Comparison of ENCODE assay signal across 16 cellular contexts in genomic region chr2:172178035-172178434, GRCh38.
DNase-seq lines count a peak whose midpoint lies in the region; ATAC-seq and TF ChIP-seq lines count a peak whose summit lies in the region.
"Had no signal": no experiment of that assay in that cellular context is flagged by ENCODE, and none has a peak within 500 bp of the region (broad histone marks: within the 10 kb centered on the region; RNA-seq: fewer than 3 reads in every experiment).

No MANE protein-coding gene starts in this region.

- peaks cover 8% of the 10 kb centered on the region for H3K27me3 Mint-ChIP-seq in neural progenitor cell (ENCODE audit: insufficient read depth, low read depth)

- H3K36me3 Mint-ChIP-seq in neural progenitor cell, result no peaks in the 10 kb centered on the region

- H3K4me3 ChIP-seq in SK-N-SH (ENCODE audit: low read depth in 2 of 2, low read length in 1 of 2), result no peak overlapping the region
- H3K4me3 ChIP-seq in PC-9, result no peak overlapping the region
- H3K4me3 ChIP-seq in neural progenitor cell, result no peak overlapping the region
- H3K4me3 ChIP-seq: gastroesophageal sphincter, K562 had no signal

- H3K79me2 ChIP-seq in SK-N-SH (ENCODE audit: insufficient read depth) (no peaks in the 10 kb centered on the region), PC-9 (ENCODE audit: low read depth) (no peaks in the 10 kb centered on the region), neural progenitor cell (ENCODE audit: low read depth) (no peaks in the 10 kb centered on the region)

- peaks cover 15% of the 10 kb centered on the region for H3K4me1 Mint-ChIP-seq in neural progenitor cell

- TF ChIP-seq EP300 in SK-N-SH (IDR thresholded peaks at IDR 0.05; ENCODE audit: borderline replicate concordance in 1 of 2, low read depth in 1 of 2, low read length in 1 of 2), result peak in 1 of 2 experiments; percentile 80; a peak in 2 of 4 replicates

- ATAC-seq in SK-N-SH treated with all-trans-retinoic acid at 6 μM for 48 hours, result no peak; the same call in 2 of the 3 replicates
- ATAC-seq in esophagus mucosa, result peak; percentile 8
- ATAC-seq in HG03108 (IDR thresholded peaks at IDR 0.05; ENCODE audit: unreplicated experiment), result no peak
- ATAC-seq: activated CD8-positive, alpha-beta T cell treated with anti-CD3 and anti-CD28 coated beads, Interleukin-2, amount 10 ng/mL, durations not matched to agents 7 days and 5 days; activated T-helper 17 cell treated with anti-CD3 and anti-CD28 coated beads, Interleukin-2, amount 50 U/mL, for 72 hours; gastroesophageal sphincter; K562 had no signal

- peaks cover 18% of the 10 kb centered on the region for H3F3A ChIP-seq in SK-N-SH (replicated peaks; ENCODE audit: insufficient read depth)
- H3F3A ChIP-seq in PC-9 (ENCODE audit: insufficient read depth, low read depth), result peaks cover 7% of the 10 kb centered on the region; the same call in 1 of the 2 replicates
- H3F3A ChIP-seq in neural progenitor cell (ENCODE audit: low read depth), result peaks cover 6% of the 10 kb centered on the region

- no TSS peak for BruUV-seq in PC-9 (replicated peaks; lab: Mats Ljungman, UMichigan)

- peaks cover 0 to 5% of the 10 kb centered on the region in 2 experiments; a peak in 1 of 4 replicates for H3K4me1 ChIP-seq in SK-N-SH (ENCODE audit: control insufficient read depth in 1 of 2, insufficient read depth in 2 of 2, low read depth in 1 of 2, low read length in 1 of 2)
- peaks cover 29% of the 10 kb centered on the region for H3K4me1 ChIP-seq in PC-9 (replicated peaks; ENCODE audit: insufficient read depth)
- peaks cover 10% of the 10 kb centered on the region for H3K4me1 ChIP-seq in neural progenitor cell

- DNase-seq in SK-N-SH (no peak), PC-9 (peak; percentile 36 to 75), occipital lobe (lab: John Stamatoyannopoulos, UW) (no peak), neural progenitor cell (ENCODE audit: low spot score) (no peak)
- no peak for DNase-seq in stimulated activated CD4-positive, alpha-beta T cell treated with anti-CD3 and anti-CD28 coated beads, Interleukin-2, amount 100 ng/mL, for 48 hours
- DNase-seq: activated CD8-positive, alpha-beta T cell treated with anti-CD3 and anti-CD28 coated beads, Interleukin-2, amount 10 ng/mL, durations not matched to agents 7 days and 5 days; midbrain; NCI-H1105; NCI-H345 had no signal

- H3K27ac ChIP-seq in SK-N-SH (ENCODE audit: low read depth in 2 of 2, low read length in 1 of 2) (peak overlapping the region in 1 of 2 experiments; percentile 72; a peak in 2 of 4 replicates), PC-9 (no peak overlapping the region), neural progenitor cell (no peak overlapping the region)
- H3K27ac ChIP-seq: gastroesophageal sphincter, VCaP had no signal

- H3K9ac ChIP-seq in SK-N-SH, result no peak overlapping the region; the same call in 1 of the 2 replicates
- no peak overlapping the region for H3K9ac ChIP-seq in neural progenitor cell

- no peak for TF ChIP-seq RAD21 in SK-N-SH (IDR thresholded peaks at IDR 0.05; ENCODE audit: low read length)

- TF ChIP-seq CTCF in SK-N-SH (IDR thresholded peaks at IDR 0.05), result no peak
- TF ChIP-seq CTCF in PC-9 (conservative IDR thresholded peaks at IDR 0.05), result no peak
- no peak for TF ChIP-seq CTCF in neural progenitor cell (IDR thresholded peaks at IDR 0.05)

- H3K9me3 ChIP-seq in SK-N-SH (no peaks in the 10 kb centered on the region), PC-9 (ENCODE audit: insufficient read depth, low read depth) (no peaks in the 10 kb centered on the region; the same call in 1 of the 2 replicates), neural progenitor cell (ENCODE audit: low read depth) (no peaks in the 10 kb centered on the region)
- H3K9me3 ChIP-seq: gastroesophageal sphincter had no signal

- peak overlapping the region; percentile 2; the same call in 1 of the 2 replicates for H3K4me2 ChIP-seq in SK-N-SH
- H3K4me2 ChIP-seq in PC-9, result peak overlapping the region; percentile 1
- H3K4me2 ChIP-seq in neural progenitor cell, result no peak overlapping the region

- intact Hi-C loops in PC-9 (cut with micrococcal nuclease; ENCODE audit: unreplicated experiment), result loop anchor here (1.0 kb wide), 1 partner anchor 19 kb away; no protein-coding TSS in a partner anchor

- H3K9me3 Mint-ChIP-seq in neural progenitor cell, result peaks cover 8% of the 10 kb centered on the region
- H3K9me3 Mint-ChIP-seq: activated T-helper 17 cell treated with anti-CD3 and anti-CD28 coated beads, Interleukin-2, amount 50 U/mL, for 72 hours had no signal

- peak overlapping the region; percentile 70; the same call in 1 of the 2 replicates for H2AFZ ChIP-seq in SK-N-SH (ENCODE audit: low read depth)
- peak overlapping the region; percentile 13 for H2AFZ ChIP-seq in PC-9
- H2AFZ ChIP-seq in neural progenitor cell (replicated peaks), result no peak overlapping the region

- WGBS in SK-N-SH (ENCODE audit: low lambda C conversion rate), result 35% methylated on average over 1 of the region's 1 CpG

- H3K9me2 ChIP-seq in SK-N-SH (no peaks in the 10 kb centered on the region), PC-9 (ENCODE audit: insufficient read depth) (no peaks in the 10 kb centered on the region)

- H4K20me1 ChIP-seq in SK-N-SH (ENCODE audit: insufficient read depth), result no peaks in the 10 kb centered on the region
- no peaks in the 10 kb centered on the region for H4K20me1 ChIP-seq in PC-9 (ENCODE audit: insufficient read depth)
- no peaks in the 10 kb centered on the region for H4K20me1 ChIP-seq in neural progenitor cell (ENCODE audit: low read depth)

- H3K27ac Mint-ChIP-seq in neural progenitor cell, result no peak overlapping the region
- H3K27ac Mint-ChIP-seq: activated CD8-positive, alpha-beta T cell treated with anti-CD3 and anti-CD28 coated beads, Interleukin-2, amount 10 ng/mL, durations not matched to agents 7 days and 5 days; activated T-helper 17 cell treated with anti-CD3 and anti-CD28 coated beads, Interleukin-2, amount 50 U/mL, for 72 hours had no signal

- H3K27me3 ChIP-seq in SK-N-SH (ENCODE audit: insufficient read depth) (no peaks in the 10 kb centered on the region), PC-9 (ENCODE audit: insufficient read depth, low read depth) (no peaks in the 10 kb centered on the region), neural progenitor cell (peaks cover 8% of the 10 kb centered on the region)

- CTCF ChIA-PET in SK-N-SH (lab: Yijun Ruan, JAX), result interaction anchor here (1.0 to 13.7 kb wide), 3 partner anchors 17 to 306 kb away, joined by 3 to 346 read pairs (median 3); no protein-coding TSS in a partner anchor
- CTCF ChIA-PET in PC-9 (lab: Charles Lee), result interaction anchor here (0.6 to 1.3 kb wide), 8 partner anchors 50 to 1091 kb away, joined by 3 to 6 read pairs (median 4); no protein-coding TSS in a partner anchor

- H3K36me3 ChIP-seq in SK-N-SH (replicated peaks in 1 of 2; ENCODE audit: control insufficient read depth in 1 of 2, insufficient read depth in 2 of 2, low read length in 1 of 2), result no peaks in the 10 kb centered on the region
- no peaks in the 10 kb centered on the region for H3K36me3 ChIP-seq in PC-9 (ENCODE audit: low read depth)
- no peaks in the 10 kb centered on the region for H3K36me3 ChIP-seq in neural progenitor cell
- H3K36me3 ChIP-seq: gastroesophageal sphincter had no signal

- H3K4me3 Mint-ChIP-seq in neural progenitor cell, result no peak overlapping the region
- H3K4me3 Mint-ChIP-seq: activated CD8-positive, alpha-beta T cell treated with anti-CD3 and anti-CD28 coated beads, Interleukin-2, amount 10 ng/mL, durations not matched to agents 7 days and 5 days; activated T-helper 17 cell treated with anti-CD3 and anti-CD28 coated beads, Interleukin-2, amount 50 U/mL, for 72 hours had no signal

- POLR2A ChIA-PET in SK-N-SH (lab: Yijun Ruan, JAX), result no interaction called here
- POLR2A ChIA-PET in PC-9 (lab: Charles Lee; ENCODE audit: unreplicated experiment), result interaction anchor here (0.6 kb wide), 2 partner anchors 229 to 265 kb away, joined by 5 to 7 read pairs; no protein-coding TSS in a partner anchor

TF ChIP-seq in SK-N-SH, 30 proteins besides CTCF, POLR2A, EP300 and RAD21 (continues in another document):
- peak; percentile 83 for TF ChIP-seq TEAD4 (IDR thresholded peaks at IDR 0.05; ENCODE audit: borderline replicate concordance, insufficient read depth)
- no peak for TF ChIP-seq SIN3A (IDR thresholded peaks at IDR 0.05; ENCODE audit: borderline replicate concordance, low read depth, low read length)
- TF ChIP-seq MEF2A (IDR thresholded peaks at IDR 0.05; ENCODE audit: borderline replicate concordance, low read depth), result no peak
- peak; percentile 84 for TF ChIP-seq JUND (IDR thresholded peaks at IDR 0.05)
- TF ChIP-seq FOXM1 (IDR thresholded peaks at IDR 0.05; ENCODE audit: low read depth), result no peak
- TF ChIP-seq YY1 (IDR thresholded peaks at IDR 0.05; ENCODE audit: low read depth), result peak; percentile 77; the same call in 1 of the 2 replicates
- TF ChIP-seq FOXJ3 (CRISPR knock-in tag; IDR thresholded peaks at IDR 0.05), result no peak
- no peak for TF ChIP-seq CHD2 (IDR thresholded peaks at IDR 0.05; ENCODE audit: low read length, partially characterized antibody)
- TF ChIP-seq FOSL2 (IDR thresholded peaks at IDR 0.05; ENCODE audit: borderline replicate concordance, low read depth), result peak; percentile 91
- no peak for TF ChIP-seq ELF1 (IDR thresholded peaks at IDR 0.05)
- no peak for TF ChIP-seq RCOR1 (IDR thresholded peaks at IDR 0.05; ENCODE audit: low read length)

TF ChIP-seq in SK-N-SH treated with all-trans-retinoic acid at 6 μM for 48 hours, 23 proteins besides CTCF, POLR2A, EP300 and RAD21 (continues in another document):
- TF ChIP-seq TOX (CRISPR knock-in tag; IDR thresholded peaks at IDR 0.05; ENCODE audit: borderline replicate concordance), result no peak
- TF ChIP-seq, protein P1, sequence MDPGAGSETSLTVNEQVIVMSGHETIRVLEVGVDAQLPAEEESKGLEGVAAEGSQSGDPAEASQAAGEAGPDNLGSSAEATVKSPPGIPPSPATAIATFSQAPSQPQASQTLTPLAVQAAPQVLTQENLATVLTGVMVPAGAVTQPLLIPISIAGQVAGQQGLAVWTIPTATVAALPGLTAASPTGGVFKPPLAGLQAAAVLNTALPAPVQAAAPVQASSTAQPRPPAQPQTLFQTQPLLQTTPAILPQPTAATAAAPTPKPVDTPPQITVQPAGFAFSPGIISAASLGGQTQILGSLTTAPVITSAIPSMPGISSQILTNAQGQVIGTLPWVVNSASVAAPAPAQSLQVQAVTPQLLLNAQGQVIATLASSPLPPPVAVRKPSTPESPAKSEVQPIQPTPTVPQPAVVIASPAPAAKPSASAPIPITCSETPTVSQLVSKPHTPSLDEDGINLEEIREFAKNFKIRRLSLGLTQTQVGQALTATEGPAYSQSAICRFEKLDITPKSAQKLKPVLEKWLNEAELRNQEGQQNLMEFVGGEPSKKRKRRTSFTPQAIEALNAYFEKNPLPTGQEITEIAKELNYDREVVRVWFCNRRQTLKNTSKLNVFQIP (CRISPR knock-in tag; IDR thresholded peaks at IDR 0.05; ENCODE audit: borderline replicate concordance, low read depth), result no peak

Comparison
In these comparisons a context has a peak if more than half of its experiments do, and no peak if none do; other contexts are left out.
1. DNase-seq: peak in PC-9 (2 of 2); none in SK-N-SH (single experiment), occipital lobe (single experiment), neural progenitor cell (single experiment) and stimulated activated CD4-positive, alpha-beta T cell treated with anti-CD3 and anti-CD28 coated beads, Interleukin-2, amount 100 ng/mL, for 48 hours (0 of 2).